ENCODE assay signal across 1 cellular context in the genomic region with DNA sequence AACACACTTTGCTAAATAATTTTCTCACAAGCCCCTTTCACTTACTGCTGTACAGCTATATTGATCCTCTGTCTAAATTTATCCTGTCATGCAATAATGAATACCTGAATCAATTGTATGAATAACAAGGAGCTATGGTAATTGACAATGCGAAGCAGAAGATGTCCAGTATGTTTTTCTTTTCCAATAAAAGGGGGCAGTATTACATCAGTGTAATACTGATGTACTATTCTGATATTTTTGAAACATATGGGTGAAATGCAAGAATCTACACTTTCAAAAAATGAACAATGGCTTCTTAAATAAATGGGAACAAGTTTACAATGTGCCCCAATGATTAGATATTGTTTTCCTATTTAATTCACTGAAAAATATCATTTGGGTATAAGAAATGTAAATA.
TF ChIP-seq lines count a peak whose summit lies in the region.

No MANE protein-coding gene starts in this region.

TF ChIP-seq in HepG2, 621 proteins besides CTCF, POLR2A, EP300 and RAD21 (continued from another document):
- TF ChIP-seq, protein P1, sequence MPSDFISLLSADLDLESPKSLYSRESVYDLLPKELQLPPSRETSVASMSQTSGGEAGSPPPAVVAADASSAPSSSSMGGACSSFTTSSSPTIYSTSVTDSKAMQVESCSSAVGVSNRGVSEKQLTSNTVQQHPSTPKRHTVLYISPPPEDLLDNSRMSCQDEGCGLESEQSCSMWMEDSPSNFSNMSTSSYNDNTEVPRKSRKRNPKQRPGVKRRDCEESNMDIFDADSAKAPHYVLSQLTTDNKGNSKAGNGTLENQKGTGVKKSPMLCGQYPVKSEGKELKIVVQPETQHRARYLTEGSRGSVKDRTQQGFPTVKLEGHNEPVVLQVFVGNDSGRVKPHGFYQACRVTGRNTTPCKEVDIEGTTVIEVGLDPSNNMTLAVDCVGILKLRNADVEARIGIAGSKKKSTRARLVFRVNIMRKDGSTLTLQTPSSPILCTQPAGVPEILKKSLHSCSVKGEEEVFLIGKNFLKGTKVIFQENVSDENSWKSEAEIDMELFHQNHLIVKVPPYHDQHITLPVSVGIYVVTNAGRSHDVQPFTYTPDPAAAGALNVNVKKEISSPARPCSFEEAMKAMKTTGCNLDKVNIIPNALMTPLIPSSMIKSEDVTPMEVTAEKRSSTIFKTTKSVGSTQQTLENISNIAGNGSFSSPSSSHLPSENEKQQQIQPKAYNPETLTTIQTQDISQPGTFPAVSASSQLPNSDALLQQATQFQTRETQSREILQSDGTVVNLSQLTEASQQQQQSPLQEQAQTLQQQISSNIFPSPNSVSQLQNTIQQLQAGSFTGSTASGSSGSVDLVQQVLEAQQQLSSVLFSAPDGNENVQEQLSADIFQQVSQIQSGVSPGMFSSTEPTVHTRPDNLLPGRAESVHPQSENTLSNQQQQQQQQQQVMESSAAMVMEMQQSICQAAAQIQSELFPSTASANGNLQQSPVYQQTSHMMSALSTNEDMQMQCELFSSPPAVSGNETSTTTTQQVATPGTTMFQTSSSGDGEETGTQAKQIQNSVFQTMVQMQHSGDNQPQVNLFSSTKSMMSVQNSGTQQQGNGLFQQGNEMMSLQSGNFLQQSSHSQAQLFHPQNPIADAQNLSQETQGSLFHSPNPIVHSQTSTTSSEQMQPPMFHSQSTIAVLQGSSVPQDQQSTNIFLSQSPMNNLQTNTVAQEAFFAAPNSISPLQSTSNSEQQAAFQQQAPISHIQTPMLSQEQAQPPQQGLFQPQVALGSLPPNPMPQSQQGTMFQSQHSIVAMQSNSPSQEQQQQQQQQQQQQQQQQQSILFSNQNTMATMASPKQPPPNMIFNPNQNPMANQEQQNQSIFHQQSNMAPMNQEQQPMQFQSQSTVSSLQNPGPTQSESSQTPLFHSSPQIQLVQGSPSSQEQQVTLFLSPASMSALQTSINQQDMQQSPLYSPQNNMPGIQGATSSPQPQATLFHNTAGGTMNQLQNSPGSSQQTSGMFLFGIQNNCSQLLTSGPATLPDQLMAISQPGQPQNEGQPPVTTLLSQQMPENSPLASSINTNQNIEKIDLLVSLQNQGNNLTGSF (CRISPR knock-in tag; IDR thresholded peaks at IDR 0.05) = no peak
- peak; percentile 33; the same call in 1 of the 2 replicates for TF ChIP-seq STAG1 (CRISPR knock-in tag; IDR thresholded peaks at IDR 0.05)
